Comparison of ENCODE assay signal across 12 cellular contexts in the genomic region with DNA sequence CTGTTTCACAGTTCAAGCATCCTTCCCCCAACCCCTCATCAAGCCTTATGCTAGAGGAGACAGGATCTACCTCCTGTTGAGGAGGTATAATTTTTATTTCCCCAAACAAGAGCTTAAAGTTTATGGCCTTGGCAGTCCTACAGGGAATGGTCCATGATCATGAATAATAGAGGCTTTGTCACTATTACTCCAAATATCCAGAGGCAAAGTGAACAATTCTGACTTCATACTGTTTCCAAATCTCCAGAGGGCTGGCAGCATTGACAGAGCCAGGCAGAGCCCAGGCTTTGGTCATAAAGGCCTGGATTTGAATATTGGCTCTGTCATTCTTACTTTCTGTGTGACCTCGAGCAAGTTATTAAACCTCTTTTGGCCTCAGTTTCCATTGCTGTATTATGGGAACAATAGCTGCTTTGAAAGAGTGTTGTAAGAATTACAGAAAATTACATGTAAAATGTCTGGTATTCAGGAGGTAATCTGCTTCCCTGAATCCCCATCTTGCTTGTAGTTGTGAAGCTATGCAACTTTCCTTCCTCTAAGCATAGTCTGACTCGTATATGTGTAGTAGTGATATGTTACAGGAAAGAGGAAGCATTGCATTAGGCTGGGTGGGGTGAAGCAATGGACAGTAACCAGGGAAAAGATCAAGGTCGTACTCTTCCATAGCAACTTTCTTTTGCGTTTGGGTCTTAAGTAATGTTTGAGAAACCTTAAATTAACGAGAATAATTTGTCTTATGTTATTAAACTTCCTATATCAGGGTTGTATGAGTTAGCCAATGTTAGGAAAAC.
A peak's percentile ranks its signal among the peaks of the same experiment; 100 is the strongest.
DNase-seq lines count a peak whose midpoint lies in the region; ATAC-seq and TF ChIP-seq lines count a peak whose summit lies in the region.
"Had no signal": no experiment of that assay in that cellular context is flagged by ENCODE, and none has a peak within 500 bp of the region (broad histone marks: within the 10 kb centered on the region; RNA-seq: fewer than 3 reads in every experiment).

No MANE protein-coding gene starts in this region.

- peaks cover 3% of the 10 kb centered on the region for H3K4me1 Mint-ChIP-seq in activated CD8-positive, alpha-beta T cell treated with anti-CD3 and anti-CD28 coated beads, Interleukin-2, amount 10 ng/mL, durations not matched to agents 7 days and 5 days (ENCODE audit: low read depth)

- H3K4me3 Mint-ChIP-seq in activated CD8-positive, alpha-beta T cell treated with anti-CD3 and anti-CD28 coated beads, Interleukin-2, amount 10 ng/mL, durations not matched to agents 7 days and 5 days: no peak overlapping the region
- H3K4me3 Mint-ChIP-seq: T-helper 1 cell treated with Interleukin-12 subunit alpha and Interleukin-12 subunit beta and Interleukin-4 antibody, amounts not matched to agents 30 μg/mL and 1 μg/mL, for 36 hours had no signal

- no peak overlapping the region for H3K4me3 ChIP-seq in lower lobe of right lung

- TF ChIP-seq CTCF in lower lobe of right lung (IDR thresholded peaks at IDR 0.05): no peak

- peak overlapping the region; percentile 20 for H3K27ac Mint-ChIP-seq in activated CD8-positive, alpha-beta T cell treated with anti-CD3 and anti-CD28 coated beads, Interleukin-2, amount 10 ng/mL, durations not matched to agents 7 days and 5 days
- H3K27ac Mint-ChIP-seq: T-helper 1 cell treated with Interleukin-12 subunit alpha and Interleukin-12 subunit beta and Interleukin-4 antibody, amounts not matched to agents 30 μg/mL and 1 μg/mL, for 36 hours had no signal

- peak overlapping the region; percentile 46 for H3K27ac ChIP-seq in lower lobe of right lung

- no peaks in the 10 kb centered on the region for H3K27me3 ChIP-seq in lower lobe of right lung (ENCODE audit: low read depth)

- peaks cover 71% of the 10 kb centered on the region for H3K36me3 ChIP-seq in lower lobe of right lung

- H3K27me3 Mint-ChIP-seq in activated CD8-positive, alpha-beta T cell treated with anti-CD3 and anti-CD28 coated beads, Interleukin-2, amount 10 ng/mL, durations not matched to agents 7 days and 5 days (ENCODE audit: low read depth): no peaks in the 10 kb centered on the region

- H3K36me3 Mint-ChIP-seq in activated CD8-positive, alpha-beta T cell treated with anti-CD3 and anti-CD28 coated beads, Interleukin-2, amount 10 ng/mL, durations not matched to agents 7 days and 5 days (ENCODE audit: low read depth): peaks cover 95% of the 10 kb centered on the region

- DNase-seq in AML-193 (lab: John Stamatoyannopoulos, UW): peak; percentile 89 to 92
- peak; percentile 44 for DNase-seq in HT1080 (ENCODE audit: low read depth)
- DNase-seq in activated CD8-positive, alpha-beta T cell treated with anti-CD3 and anti-CD28 coated beads, Interleukin-2, amount 10 ng/mL, durations not matched to agents 7 days and 5 days: no peak
- no peak for DNase-seq in lower lobe of right lung
- DNase-seq in NCI-H748 (lab: John Stamatoyannopoulos, UW; ENCODE audit: unreplicated experiment): no peak
- no peak for DNase-seq in ureter (ENCODE audit: low spot score)
- no peak for DNase-seq in activated CD8-positive, alpha-beta memory T cell treated with anti-CD3 and anti-CD28 coated beads, Interleukin-2, amount 50 U/mL, for 48 hours
- DNase-seq: activated T-cell treated with anti-CD3 and anti-CD28 coated beads, Interleukin-2, amount 50 U/mL, for 1 hour; KBM-7; stimulated activated CD4-positive, alpha-beta T cell treated with anti-CD3 and anti-CD28 coated beads, Interleukin-12 subunit alpha, Interleukin-12 subunit beta, amount 100 ng/mL, for 4 hours had no signal

- peaks cover 31% of the 10 kb centered on the region for H3K4me1 ChIP-seq in lower lobe of right lung

- H3K9me3 Mint-ChIP-seq in activated CD8-positive, alpha-beta T cell treated with anti-CD3 and anti-CD28 coated beads, Interleukin-2, amount 10 ng/mL, durations not matched to agents 7 days and 5 days (ENCODE audit: insufficient read depth): peaks cover 4% of the 10 kb centered on the region

- CTCF ChIA-PET in activated CD8-positive, alpha-beta T cell treated with anti-CD3 and anti-CD28 coated beads, Interleukin-2, amount 10 ng/mL, durations not matched to agents 7 days and 5 days (lab: Charles Lee): interaction anchor here (2.1 kb wide), 1 partner anchor 78 kb away, joined by 8 read pairs; no protein-coding TSS in a partner anchor

- intact Hi-C loops in lower lobe of right lung (cut with DNase I): no loop called here

- no peak for ATAC-seq in activated CD8-positive, alpha-beta T cell treated with anti-CD3 and anti-CD28 coated beads, Interleukin-2, amount 10 ng/mL, durations not matched to agents 7 days and 5 days
- peak; percentile 72 to 85 for ATAC-seq in lower lobe of right lung
- no peak for ATAC-seq in HG02938 (IDR thresholded peaks at IDR 0.05; ENCODE audit: unreplicated experiment)

- POLR2A ChIA-PET in activated CD8-positive, alpha-beta T cell treated with anti-CD3 and anti-CD28 coated beads, Interleukin-2, amount 10 ng/mL, durations not matched to agents 7 days and 5 days (lab: Charles Lee): no interaction called here

- no peaks in the 10 kb centered on the region for H3K9me3 ChIP-seq in lower lobe of right lung

Comparison
In these comparisons a context has a peak if more than half of its experiments do, and no peak if none do; other contexts are left out.
1. DNase-seq: peak in AML-193 (2 of 2) and HT1080 (single experiment); none in activated CD8-positive, alpha-beta T cell treated with anti-CD3 and anti-CD28 coated beads, Interleukin-2, amount 10 ng/mL, durations not matched to agents 7 days and 5 days (single experiment), lower lobe of right lung (single experiment), NCI-H748 (single experiment), ureter (single experiment) and activated CD8-positive, alpha-beta memory T cell treated with anti-CD3 and anti-CD28 coated beads, Interleukin-2, amount 50 U/mL, for 48 hours (single experiment).
2. ATAC-seq: peak in lower lobe of right lung (2 of 2); none in activated CD8-positive, alpha-beta T cell treated with anti-CD3 and anti-CD28 coated beads, Interleukin-2, amount 10 ng/mL, durations not matched to agents 7 days and 5 days (single experiment) and HG02938 (single experiment).